In genomic region chr22:21990449-21991308, GRCh38 we compare ENCODE assay signal across 19 cellular contexts.
"Had no signal": no experiment of that assay in that cellular context is flagged by ENCODE, and none has a peak within 500 bp of the region (broad histone marks: within the 10 kb centered on the region; RNA-seq: fewer than 3 reads in every experiment).

No MANE protein-coding gene starts in this region.

- H3K27ac Mint-ChIP-seq: activated B cell treated with CpG ODN at 0.5 μM for 24 hours; activated CD4-positive, alpha-beta T cell treated with anti-CD3 and anti-CD28 coated beads, Interleukin-2, amount 10 ng/mL, durations not matched to agents 7 days and 5 days; activated naive CD4-positive, alpha-beta T cell treated with anti-CD3 and anti-CD28 coated beads, Interleukin-2, amount 10 ng/mL, durations not matched to agents 7 days and 5 days; activated T-helper 2 cell treated with anti-CD3 and anti-CD28 coated beads, Interferon-gamma antibody, Interleukin-2, Interleukin-4, amounts not matched to agents 10 μg/mL and 5 μg/mL and 100 μg/mL, durations not matched to agents 14 hours and 24 hours and 36 hours; dendritic cell treated with granulocyte-macrophage colony-stimulating factor and Interleukin-4, amounts not matched to agents 40 ng/mL and 50 ng/mL, for 4 days; effector memory CD8-positive, alpha-beta T cell; immature natural killer cell; neural progenitor cell; stimulated activated memory B cell treated with anti-CD40 and anti-IgM and Interleukin-4, amounts not matched to agents 10 μg/mL and 1 μg/mL and 100 μg/mL, for 72 hours; T-helper 17 cell had no signal

- H3K36me3 ChIP-seq: adrenal gland, neural progenitor cell, transverse colon had no signal

- H3K4me1 ChIP-seq: adrenal gland, body of pancreas, neural progenitor cell, parathyroid adenoma, transverse colon had no signal

- ATAC-seq: body of pancreas; effector memory CD8-positive, alpha-beta T cell; left cardiac atrium; stimulated activated memory B cell treated with anti-CD40 and anti-IgM and Interleukin-4, amounts not matched to agents 10 μg/mL and 1 μg/mL and 100 μg/mL, for 72 hours; T-helper 17 cell had no signal

- H3K4me1 Mint-ChIP-seq: activated B cell treated with CpG ODN at 0.5 μM for 24 hours; activated CD4-positive, alpha-beta T cell treated with anti-CD3 and anti-CD28 coated beads, Interleukin-2, amount 10 ng/mL, durations not matched to agents 7 days and 5 days; activated naive CD4-positive, alpha-beta T cell treated with anti-CD3 and anti-CD28 coated beads, Interleukin-2, amount 10 ng/mL, durations not matched to agents 7 days and 5 days; immature natural killer cell; stimulated activated memory B cell treated with anti-CD40 and anti-IgM and Interleukin-4, amounts not matched to agents 10 μg/mL and 1 μg/mL and 100 μg/mL, for 72 hours had no signal

- H3K27ac ChIP-seq: adrenal gland, body of pancreas, neural progenitor cell, parathyroid adenoma, transverse colon had no signal

- DNase-seq: activated B cell treated with CpG ODN at 0.5 μM for 24 hours; activated CD4-positive, alpha-beta T cell treated with anti-CD3 and anti-CD28 coated beads, Interleukin-2, amount 10 ng/mL, durations not matched to agents 7 days and 5 days; activated CD8-positive, alpha-beta memory T cell treated with anti-CD3 and anti-CD28 coated beads for 24 hours; activated naive CD4-positive, alpha-beta T cell treated with anti-CD3 and anti-CD28 coated beads, Interleukin-2, amount 10 ng/mL, durations not matched to agents 7 days and 5 days; adrenal gland; body of pancreas; central memory CD4-positive, alpha-beta T cell; effector memory CD8-positive, alpha-beta T cell; hippocampal formation; immature natural killer cell; left cardiac atrium; T-helper 17 cell; transverse colon had no signal

- H3K9ac ChIP-seq: neural progenitor cell, parathyroid adenoma had no signal

- H3K4me2 ChIP-seq: neural progenitor cell, smooth muscle cell had no signal

- H3K9me3 ChIP-seq: adrenal gland, body of pancreas, transverse colon had no signal

- H3K4me3 Mint-ChIP-seq: activated B cell treated with CpG ODN at 0.5 μM for 24 hours; activated CD4-positive, alpha-beta T cell treated with anti-CD3 and anti-CD28 coated beads, Interleukin-2, amount 10 ng/mL, durations not matched to agents 7 days and 5 days; activated naive CD4-positive, alpha-beta T cell treated with anti-CD3 and anti-CD28 coated beads, Interleukin-2, amount 10 ng/mL, durations not matched to agents 7 days and 5 days; dendritic cell treated with granulocyte-macrophage colony-stimulating factor and Interleukin-4, amounts not matched to agents 40 ng/mL and 50 ng/mL, for 4 days; effector memory CD8-positive, alpha-beta T cell; immature natural killer cell; neural progenitor cell; stimulated activated memory B cell treated with anti-CD40 and anti-IgM and Interleukin-4, amounts not matched to agents 10 μg/mL and 1 μg/mL and 100 μg/mL, for 72 hours; T-helper 17 cell had no signal

- H3K4me3 ChIP-seq: adrenal gland, body of pancreas, neural progenitor cell, smooth muscle cell, transverse colon had no signal

- H2AFZ ChIP-seq: neural progenitor cell, parathyroid adenoma had no signal

- H3K79me2 ChIP-seq: parathyroid adenoma had no signal

- H3K36me3 Mint-ChIP-seq: activated naive CD4-positive, alpha-beta T cell treated with anti-CD3 and anti-CD28 coated beads, Interleukin-2, amount 10 ng/mL, durations not matched to agents 7 days and 5 days; immature natural killer cell; neural progenitor cell had no signal

- H3K27me3 Mint-ChIP-seq: stimulated activated memory B cell treated with anti-CD40 and anti-IgM and Interleukin-4, amounts not matched to agents 10 μg/mL and 1 μg/mL and 100 μg/mL, for 72 hours had no signal

- H3K9me3 Mint-ChIP-seq: activated B cell treated with CpG ODN at 0.5 μM for 24 hours; activated CD4-positive, alpha-beta T cell treated with anti-CD3 and anti-CD28 coated beads, Interleukin-2, amount 10 ng/mL, durations not matched to agents 7 days and 5 days; activated naive CD4-positive, alpha-beta T cell treated with anti-CD3 and anti-CD28 coated beads, Interleukin-2, amount 10 ng/mL, durations not matched to agents 7 days and 5 days; activated T-helper 2 cell treated with anti-CD3 and anti-CD28 coated beads, Interferon-gamma antibody, Interleukin-2, Interleukin-4, amounts not matched to agents 10 μg/mL and 5 μg/mL and 100 μg/mL, durations not matched to agents 14 hours and 24 hours and 36 hours; dendritic cell treated with granulocyte-macrophage colony-stimulating factor and Interleukin-4, amounts not matched to agents 40 ng/mL and 50 ng/mL, for 4 days; effector memory CD8-positive, alpha-beta T cell; immature natural killer cell; neural progenitor cell; stimulated activated memory B cell treated with anti-CD40 and anti-IgM and Interleukin-4, amounts not matched to agents 10 μg/mL and 1 μg/mL and 100 μg/mL, for 72 hours had no signal

- H3K27me3 ChIP-seq: adrenal gland, body of pancreas, transverse colon had no signal
